Comparison of ENCODE assay signal across 7 cellular contexts in the genomic region with DNA sequence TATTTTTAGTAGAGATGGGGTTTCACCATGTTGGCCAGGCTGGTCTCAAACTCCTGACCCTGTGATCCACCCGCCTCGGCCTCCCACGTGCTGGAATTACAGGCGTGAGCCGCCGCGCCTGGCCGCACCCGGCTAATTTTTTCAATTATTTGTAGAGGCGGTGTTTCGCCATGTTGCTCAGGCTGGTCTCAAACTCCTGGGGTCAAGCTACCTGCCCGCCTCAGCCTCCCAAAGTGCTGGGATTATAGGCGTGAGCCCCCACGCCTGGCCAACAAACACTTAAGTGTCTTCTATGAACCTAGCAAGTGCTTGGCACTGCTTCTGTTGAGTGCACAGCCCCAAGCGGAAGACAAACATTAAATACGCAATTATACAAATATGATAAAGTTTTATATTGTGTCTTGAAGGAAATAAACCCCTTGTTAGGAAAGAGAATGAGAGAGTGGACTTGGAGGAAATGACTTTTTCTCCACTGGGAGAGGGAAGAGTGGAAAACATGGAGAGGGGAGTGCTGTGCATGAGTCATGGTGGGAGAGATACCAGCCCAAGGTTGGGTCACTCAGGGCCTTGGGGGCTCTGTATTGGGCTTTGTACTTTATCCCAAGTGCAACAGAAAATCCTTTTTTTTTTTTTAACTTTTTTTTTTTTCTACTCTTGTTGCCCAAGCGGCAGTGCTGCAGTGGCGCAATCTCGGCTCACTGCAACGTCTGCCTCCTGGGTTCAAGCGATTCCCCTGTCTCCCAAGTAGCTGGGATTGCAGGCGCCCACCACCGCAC.
"Had no signal": no experiment of that assay in that cellular context is flagged by ENCODE, and none has a peak within 500 bp of the region (broad histone marks: within the 10 kb centered on the region; RNA-seq: fewer than 3 reads in every experiment).

No MANE protein-coding gene starts in this region.

- H3K27ac Mint-ChIP-seq: activated T-helper 2 cell treated with anti-CD3 and anti-CD28 coated beads, Interferon-gamma antibody, Interleukin-2, Interleukin-4, amounts not matched to agents 10 μg/mL and 5 μg/mL and 100 μg/mL, durations not matched to agents 14 hours and 24 hours and 36 hours had no signal

- H3K9me3 ChIP-seq: body of pancreas, uterus had no signal

- H3K27ac ChIP-seq: body of pancreas, uterus had no signal

- H3K4me3 Mint-ChIP-seq: central memory CD8-positive, alpha-beta T cell; dendritic cell treated with granulocyte-macrophage colony-stimulating factor and Interleukin-4, amounts not matched to agents 40 ng/mL and 50 ng/mL, for 4 days; endodermal cell; stimulated activated naive CD8-positive, alpha-beta T cell treated with anti-CD3 and anti-CD28 coated beads, Interleukin-15, amount 100 ng/mL, for 72 hours had no signal

- H3K4me3 ChIP-seq: body of pancreas, uterus had no signal

- H3K9me3 Mint-ChIP-seq: activated T-helper 2 cell treated with anti-CD3 and anti-CD28 coated beads, Interferon-gamma antibody, Interleukin-2, Interleukin-4, amounts not matched to agents 10 μg/mL and 5 μg/mL and 100 μg/mL, durations not matched to agents 14 hours and 24 hours and 36 hours; central memory CD8-positive, alpha-beta T cell; dendritic cell treated with granulocyte-macrophage colony-stimulating factor and Interleukin-4, amounts not matched to agents 40 ng/mL and 50 ng/mL, for 4 days; endodermal cell; stimulated activated naive CD8-positive, alpha-beta T cell treated with anti-CD3 and anti-CD28 coated beads, Interleukin-15, amount 100 ng/mL, for 72 hours had no signal

- H3K4me1 ChIP-seq: uterus had no signal

- H3K36me3 ChIP-seq: uterus had no signal

- H3K27me3 ChIP-seq: body of pancreas, uterus had no signal
